Comparison of ENCODE assay signal across 10 cellular contexts in the genomic region with DNA sequence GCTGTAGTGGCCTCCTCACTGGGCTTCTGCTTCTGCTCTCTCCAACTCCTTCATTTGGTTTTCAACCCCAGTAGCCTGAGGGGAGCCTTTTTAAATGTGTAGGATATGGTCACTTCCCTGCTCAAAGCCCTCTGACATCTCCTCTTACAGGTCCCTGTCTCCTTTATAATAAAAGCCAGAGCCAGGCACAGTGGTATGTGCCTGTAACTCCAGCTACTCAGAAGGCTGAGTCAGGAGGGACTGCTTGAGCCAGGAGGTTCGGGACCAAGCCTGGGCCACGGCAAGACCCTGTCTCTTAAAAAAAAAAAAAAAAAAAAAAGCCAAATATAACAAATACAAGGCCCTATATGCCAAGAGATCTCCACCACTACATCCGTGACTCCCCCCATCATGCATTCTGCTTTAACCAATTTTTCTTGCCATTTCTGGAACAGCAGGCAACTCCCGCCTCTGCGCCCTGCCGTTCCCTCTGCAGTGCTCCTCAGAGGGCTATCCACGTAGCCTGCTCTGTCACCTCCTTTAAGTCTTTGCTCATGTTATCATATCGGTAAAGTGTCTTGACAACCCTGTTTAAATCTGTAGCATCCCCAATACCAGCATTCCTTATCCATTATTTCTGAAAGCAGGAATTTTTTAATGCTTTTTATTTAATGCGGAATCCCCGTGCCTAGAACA. TPM values are rescaled to one million over a fixed set of nuclear protein-coding genes. Genes with fewer than 3 reads are reported as not detected.
A peak's percentile ranks its signal among the peaks of the same experiment; 100 is the strongest.
DNase-seq lines count a peak whose midpoint lies in the region; ATAC-seq and TF ChIP-seq lines count a peak whose summit lies in the region.
"Had no signal": no experiment of that assay in that cellular context is flagged by ENCODE, and none has a peak within 500 bp of the region (broad histone marks: within the 10 kb centered on the region; RNA-seq: fewer than 3 reads in every experiment).

No MANE protein-coding gene starts in this region.

- no peaks in the 10 kb centered on the region; a peak in 1 of 5 replicates for H3K9me3 Mint-ChIP-seq in H9

- WGBS in H9 (ENCODE audit: extremely low coverage, insufficient read length, low lambda C conversion rate) = no CpG with 5 or more reads among the region's 10 CpGs
- WGBS in mammary epithelial cell (ENCODE audit: low coverage, missing lambda C conversion rate) = 89% methylated on average over 8 of the region's 10 CpGs

- no peak overlapping the region for H4K91ac ChIP-seq in H9 (ENCODE audit: insufficient read length, low read depth, low read length)

- peaks cover 7 to 12% of the 10 kb centered on the region in 2 experiments for H3K4me1 Mint-ChIP-seq in H9

- no peak for DNase-seq in H9
- DNase-seq in mammary epithelial cell = no peak
- no peak for DNase-seq in HCEC 1CT
- no peak for DNase-seq in retina
- DNase-seq: NCI-H774, uterus had no signal

- no peak overlapping the region for H3K27ac Mint-ChIP-seq in H9

- dilution Hi-C loops in mammary epithelial cell (cut with HindIII; ENCODE audit: low sequenced_read_pairs) = loop anchor here (10.0 kb wide), 1 partner anchor 198 kb away; the partner anchor contains the start of gene ZNF689

- peaks cover 23 to 44% (median 44%) of the 10 kb centered on the region in 3 experiments; a peak in 6 of 7 replicates for H3K36me3 Mint-ChIP-seq in H9 (ENCODE audit: insufficient read depth in 1 of 3, low read depth in 3 of 3)

- TF ChIP-seq CTCF in 22Rv1 (IDR thresholded peaks at IDR 0.05) = no peak
- no peak for TF ChIP-seq CTCF in H9 (conservative IDR thresholded peaks at IDR 0.05)
- TF ChIP-seq CTCF in mammary epithelial cell (conservative IDR thresholded peaks at IDR 0.05 in 1 of 2, IDR thresholded peaks at IDR 0.05 in 1 of 2; ENCODE audit: extremely low read depth in 1 of 2, insufficient read depth in 1 of 2, low read depth in 1 of 2, low read length in 2 of 2) = no peak

- intact Hi-C loops in mammary epithelial cell (cut with micrococcal nuclease) = no loop called here

- no peak overlapping the region for H3K18ac ChIP-seq in H9 (ENCODE audit: insufficient read length, low read depth, low read length)

- H3K27ac ChIP-seq in 22Rv1 (peak overlapping the region; percentile 88), H9 (ENCODE audit: insufficient read length, low read depth, low read length) (no peak overlapping the region), mammary epithelial cell (ENCODE audit: insufficient read depth, low read depth, low read length) (no peak overlapping the region)

- H2BK15ac ChIP-seq in H9 (ENCODE audit: low read depth, low read length) = no peak overlapping the region

- no peak overlapping the region for H2BK5ac ChIP-seq in H9 (ENCODE audit: insufficient read length, low read length)

- BruUV-seq in mammary epithelial cell (replicated peaks; lab: Mats Ljungman, UMichigan) = no TSS peak

- no peak overlapping the region for H3K56ac ChIP-seq in H9 (ENCODE audit: insufficient read length, low read depth, low read length)

- in situ Hi-C loops in mammary epithelial cell (cut with MboI; ENCODE audit: low sequenced_read_pairs in 2 of 2) = loop anchor here (10.0 to 25.0 kb wide), 2 partner anchors 322 to 329 kb away; partner anchors contain the start of genes TBX6 (in 2 of the 2), YPEL3 (in 2 of the 2) and PPP4C (in 1 of the 2)

- H3K4me3 Mint-ChIP-seq in H9 = peak overlapping the region; percentile 44 to 61

- ATAC-seq in GM21526 (IDR thresholded peaks at IDR 0.05; ENCODE audit: low FRiP score, unreplicated experiment) (no peak), GM18520 (IDR thresholded peaks at IDR 0.05; ENCODE audit: unreplicated experiment) (no peak)

- no peak overlapping the region for H2BK12ac ChIP-seq in H9 (ENCODE audit: insufficient read length, low read depth, low read length)

- no peaks in the 10 kb centered on the region for H3K9me3 ChIP-seq in H9 (ENCODE audit: control insufficient read depth, low read depth, low read length)
- no peaks in the 10 kb centered on the region for H3K9me3 ChIP-seq in mammary epithelial cell (replicated peaks; ENCODE audit: insufficient read depth, low read length)
- no peaks in the 10 kb centered on the region for H3K9me3 ChIP-seq in mucosa of stomach (ENCODE audit: control insufficient read depth, low read length)
- H3K9me3 ChIP-seq: uterus had no signal

- H3K36me3 ChIP-seq in mammary epithelial cell (ENCODE audit: insufficient read depth, low read length) (no peaks in the 10 kb centered on the region), mucosa of stomach (ENCODE audit: control insufficient read depth, insufficient read depth, low read length) (no peaks in the 10 kb centered on the region)
- H3K36me3 ChIP-seq: uterus had no signal

- H2AFZ ChIP-seq in H9 (ENCODE audit: low read length) = no peak overlapping the region
- H2AFZ ChIP-seq in mammary epithelial cell (ENCODE audit: low read depth, low read length) = no peak overlapping the region

- no peaks in the 10 kb centered on the region; the same call in none of the 2 replicates for H3K27me3 Mint-ChIP-seq in H9 (ENCODE audit: low read depth)

- H3K14ac ChIP-seq in H9 (ENCODE audit: insufficient read depth, low read length) = no peak overlapping the region

- CTCF ChIA-PET in mammary epithelial cell (lab: Charles Lee; ENCODE audit: low non-redundant PET) = no interaction called here

- no peak overlapping the region for H4K5ac ChIP-seq in H9 (ENCODE audit: insufficient read length, low read depth, low read length)

- H3K9ac ChIP-seq in H9 (ENCODE audit: extremely low read depth, insufficient read length, low read length) (no peak overlapping the region), mammary epithelial cell (ENCODE audit: insufficient read depth, low read length) (no peak overlapping the region), mucosa of stomach (ENCODE audit: low read length) (peak overlapping the region; percentile 71)

- no peak overlapping the region for H3K23ac ChIP-seq in H9 (ENCODE audit: insufficient read length, low read depth, low read length)

- no peak overlapping the region for H4K8ac ChIP-seq in H9 (replicated peaks; ENCODE audit: insufficient read length, low read depth, low read length)

- no peak overlapping the region for H3K4ac ChIP-seq in H9 (ENCODE audit: low read depth, low read length)

- H3T11ph ChIP-seq in H9 (ENCODE audit: low read length) = no peak overlapping the region

- H2BK120ac ChIP-seq in H9 (ENCODE audit: low read depth, low read length, poor library complexity, severe bottlenecking) = no peak overlapping the region

- H3K27me3 ChIP-seq in H9 (ENCODE audit: insufficient read depth, low read length) (no peaks in the 10 kb centered on the region), mammary epithelial cell (ENCODE audit: insufficient read depth, low read length) (no peaks in the 10 kb centered on the region), mucosa of stomach (ENCODE audit: control insufficient read depth, insufficient read depth, low read length) (no peaks in the 10 kb centered on the region)
- H3K27me3 ChIP-seq: uterus had no signal

- peaks cover 8% of the 10 kb centered on the region for H3K23me2 ChIP-seq in H9 (ENCODE audit: insufficient read length, low read depth, low read length, poor library complexity, severe bottlenecking)

- H3K79me1 ChIP-seq in H9 (ENCODE audit: insufficient read depth, low read depth, low read length, poor library complexity, severe bottlenecking) = no peaks in the 10 kb centered on the region

- H3K4me3 ChIP-seq in mammary epithelial cell (replicated peaks in 1 of 3; ENCODE audit: insufficient read depth in 1 of 3, low read depth in 2 of 3, low read length in 3 of 3) (peak overlapping the region in 1 of 3 experiments; percentile 50), mucosa of stomach (ENCODE audit: low read length) (no peak overlapping the region)

- no peak overlapping the region for H2BK20ac ChIP-seq in H9 (ENCODE audit: low read depth, low read length, poor library complexity, severe bottlenecking)

- no peaks in the 10 kb centered on the region for H4K20me1 ChIP-seq in H9 (ENCODE audit: control insufficient read depth, insufficient read depth, insufficient read length)
- no peaks in the 10 kb centered on the region for H4K20me1 ChIP-seq in mammary epithelial cell (ENCODE audit: insufficient read depth, low read length)

- no peaks in the 10 kb centered on the region for H3K4me1 ChIP-seq in H9 (ENCODE audit: insufficient read depth, low read length)
- H3K4me1 ChIP-seq in mammary epithelial cell (ENCODE audit: insufficient read depth, low read length) = peaks cover 13% of the 10 kb centered on the region
- peaks cover 17% of the 10 kb centered on the region for H3K4me1 ChIP-seq in mucosa of stomach (ENCODE audit: control insufficient read depth, insufficient read depth, low read length)
- H3K4me1 ChIP-seq: uterus had no signal

- no peak overlapping the region for H2AK5ac ChIP-seq in H9 (ENCODE audit: insufficient read length, low read length)

- peak overlapping the region; percentile 48 for H3K4me2 ChIP-seq in H9 (ENCODE audit: insufficient read depth, insufficient read length, low read length)
- peak overlapping the region; percentile 81 for H3K4me2 ChIP-seq in mammary epithelial cell (ENCODE audit: insufficient read depth, low read depth, low read length)

- no peaks in the 10 kb centered on the region for H3K79me2 ChIP-seq in H9 (ENCODE audit: insufficient read depth, low read length)
- peaks cover 4% of the 10 kb centered on the region for H3K79me2 ChIP-seq in mammary epithelial cell (ENCODE audit: insufficient read depth, low read length)

RNA-seq across cellular contexts. Expression of gene ZNF771, which starts 9.4 kb away (rescaled TPM):
- total RNA-seq in H9 (2021) = 9.7 and 10.5 TPM in 2 replicates
- total RNA-seq in mammary epithelial cell = 1 to 10 TPM; 6.3 to 6.5 TPM
- polyA plus RNA-seq in mammary epithelial cell = 3.3 TPM
- not detected for polyA minus RNA-seq in mammary epithelial cell

RNA-seq across cellular contexts. Expression of gene DCTPP1, which starts 13.1 kb away (rescaled TPM):
- total RNA-seq in H9 (2021) (78.1 and 78.3 TPM in 2 replicates), mammary epithelial cell (10 to 100 TPM; 23.3 to 72.8 TPM)
- polyA plus RNA-seq in mammary epithelial cell = 111 TPM
- polyA minus RNA-seq in mammary epithelial cell = 42.4 TPM

RNA-seq across cellular contexts. Expression of gene ZNF48, which starts 21.5 kb away (rescaled TPM):
- total RNA-seq in H9 (2021) = 57.3 and 61.2 TPM in 2 replicates
- 10 to 100 TPM in 1 of 2 donors, 1 to 10 TPM in 1; 8.8 to 17.7 TPM for total RNA-seq in mammary epithelial cell
- 4.7 TPM for polyA plus RNA-seq in mammary epithelial cell
- polyA minus RNA-seq in mammary epithelial cell = 17.0 TPM

RNA-seq across cellular contexts. Expression of gene SEPHS2, which starts 28.9 kb away (rescaled TPM):
- total RNA-seq in H9 (2021) (52.6 and 54.1 TPM in 2 replicates), mammary epithelial cell (10 to 100 TPM; 17.0 to 45.1 TPM)
- 42.3 TPM for polyA plus RNA-seq in mammary epithelial cell
- 30.1 TPM for polyA minus RNA-seq in mammary epithelial cell

RNA-seq across cellular contexts. Expression of gene SEPTIN1, which starts 34.4 kb away (rescaled TPM):
- total RNA-seq in H9 (2021) = 1.4 and 2.5 TPM in 2 replicates
- 1 to 10 TPM in 1 of 2 donors, not detected in 1; 2.0 TPM for total RNA-seq in mammary epithelial cell
- polyA plus RNA-seq in mammary epithelial cell = 0.03 TPM
- polyA minus RNA-seq in mammary epithelial cell = not detected
